ENCODE assay signal across 8 cellular contexts in genomic region chr1:99849744-99850457, GRCh38. TPM values are rescaled to one million over a fixed set of nuclear protein-coding genes. Genes with fewer than 3 reads are reported as not detected.
A peak's percentile ranks its signal among the peaks of the same experiment; 100 is the strongest.
DNase-seq lines count a peak whose midpoint lies in the region; ATAC-seq and TF ChIP-seq lines count a peak whose summit lies in the region.

AGL (plus strand) TSS chr1:99850361; CDS start chr1:99851043, 682 bp downstream.

- ATAC-seq in GM19463 (IDR thresholded peaks at IDR 0.05; ENCODE audit: unreplicated experiment): peak; percentile 99

- no peaks in the 10 kb centered on the region for H3K9me3 ChIP-seq in mononuclear cell (ENCODE audit: low read depth, low read length)

- H3K27me3 ChIP-seq in HL-60 (ENCODE audit: insufficient read depth, poor library complexity, severe bottlenecking) (no peaks in the 10 kb centered on the region), mononuclear cell (ENCODE audit: insufficient read depth, low read length) (no peaks in the 10 kb centered on the region)

- H3K4me3 ChIP-seq in HL-60 (replicated peaks; ENCODE audit: insufficient read depth, low read length) (peak within 1 kb of the TSS; percentile 60), mononuclear cell (ENCODE audit: low read length) (peak within 1 kb of the TSS; percentile 67)

- peak; percentile 70 for DNase-seq in CMK (ENCODE audit: low read depth)
- DNase-seq in HL-60 (ENCODE audit: low read depth in 1 of 2, low spot score in 1 of 2): peak; percentile 69 to 84
- DNase-seq in NOMO-1 treated with dmso at 0.1 percent for 144 hours (lab: John Stamatoyannopoulos, UW; ENCODE audit: unreplicated experiment): peak; percentile 73
- peak; percentile 89 for DNase-seq in activated CD8-positive, alpha-beta memory T cell treated with anti-CD3 and anti-CD28 coated beads, Interleukin-2, amount 50 U/mL, for 4 hours
- peak; percentile 49 for DNase-seq in epidermal melanocyte (ENCODE audit: insufficient read length, low spot score)
- peak; percentile 60 to 75 for DNase-seq in stimulated activated CD8-positive, alpha-beta memory T cell treated with anti-CD3 and anti-CD28 coated beads, Interleukin-4, amount 100 ng/mL, for 1 hour (ENCODE audit: low read depth in 2 of 2, low spot score in 1 of 2)

- peaks cover 21% of the 10 kb centered on the region for H3K4me1 ChIP-seq in mononuclear cell (ENCODE audit: insufficient read depth, low read length)

- H3K27ac ChIP-seq in HL-60 (replicated peaks): peak within 1 kb of the TSS; percentile 82

- TF ChIP-seq CTCF in HL-60 (IDR thresholded peaks at IDR 0.05; ENCODE audit: insufficient read depth, low read length): no peak

RNA-seq across cellular contexts. Expression of gene AGL, which starts in this region (rescaled TPM):
- 6.1 TPM for total RNA-seq in mononuclear cell

Comparison
In these comparisons a context has a peak if more than half of its experiments do, and no peak if none do; other contexts are left out.
1. Peak in every context shown above with its lines: DNase-seq, ATAC-seq, H3K4me3 ChIP-seq and H3K27ac ChIP-seq.